In genomic region chr4:15332377-15332776, GRCh38 we compare ENCODE assay signal across 24 cellular contexts.
"Had no signal": no experiment of that assay in that cellular context is flagged by ENCODE, and none has a peak within 500 bp of the region (broad histone marks: within the 10 kb centered on the region; RNA-seq: fewer than 3 reads in every experiment).

No MANE protein-coding gene starts in this region.

- H3K27ac ChIP-seq: ascending aorta, breast epithelium, cardiac muscle cell, coronary artery, dorsolateral prefrontal cortex, WERI-Rb-1 had no signal

- DNase-seq: activated B cell treated with CpG ODN at 0.5 μM for 24 hours; activated CD4-positive, alpha-beta T cell treated with anti-CD3 and anti-CD28 coated beads for 48 hours; activated CD4-positive, alpha-beta T cell treated with anti-CD3 and anti-CD28 coated beads, Interleukin-2, amount 50 U/mL, for 1 hour; activated CD4-positive, alpha-beta T cell treated with anti-CD3 and anti-CD28 coated beads, Interleukin-2, amount 50 U/mL, for 48 hours; activated CD8-positive, alpha-beta memory T cell treated with anti-CD3 and anti-CD28 coated beads for 24 hours; activated CD8-positive, alpha-beta T cell treated with anti-CD3 and anti-CD28 coated beads for 36 hours; activated effector memory CD4-positive, alpha-beta T cell treated with Interleukin-2 at 50 U/mL for 16 hours; activated gamma-delta T cell treated with Interleukin-2 at 50 U/mL for 16 hours; activated naive CD4-positive, alpha-beta T cell treated with anti-CD3 and anti-CD28 coated beads, Interleukin-2, amount 50 U/mL, for 16 hours; activated naive CD4-positive, alpha-beta T cell treated with Interleukin-2 at 50 U/mL for 16 hours; activated T-cell treated with anti-CD3 and anti-CD28 coated beads, Interleukin-2, amount 50 U/mL, for 4 hours; central memory CD4-positive, alpha-beta T cell; dorsolateral prefrontal cortex; effector memory CD4-positive, alpha-beta T cell; endodermal cell; head of caudate nucleus; T-helper 1 cell; T-helper 17 cell; T1000; WERI-Rb-1 had no signal

- H3K27me3 ChIP-seq: ascending aorta, breast epithelium, cardiac muscle cell had no signal

- H3K4me1 ChIP-seq: breast epithelium had no signal

- H3K4me3 ChIP-seq: ascending aorta, breast epithelium, cardiac muscle cell, coronary artery, dorsolateral prefrontal cortex had no signal

- H3K36me3 ChIP-seq: ascending aorta, breast epithelium, cardiac muscle cell, WERI-Rb-1 had no signal

- H3K9me3 ChIP-seq: ascending aorta, breast epithelium had no signal
